ENCODE assay signal across 9 cellular contexts in genomic region chr5:53479656-53480473, GRCh38. TPM values are rescaled to one million over a fixed set of nuclear protein-coding genes. Genes with fewer than 3 reads are reported as not detected.
DNase-seq lines count a peak whose midpoint lies in the region; ATAC-seq and TF ChIP-seq lines count a peak whose summit lies in the region.
"Had no signal": no experiment of that assay in that cellular context is flagged by ENCODE, and none has a peak within 500 bp of the region (broad histone marks: within the 10 kb centered on the region; RNA-seq: fewer than 3 reads in every experiment).

No MANE protein-coding gene starts in this region.

- in situ Hi-C loops in astrocyte of the spinal cord (cut with HindIII; ENCODE audit: low sequenced_read_pairs), result no loop called here
- in situ Hi-C loops in gastrocnemius medialis (cut with MboI; ENCODE audit: low sequenced_read_pairs in 4 of 4), result loop anchor here in 2 of 4 donors (10.0 kb wide), 1 partner anchor 745 kb away; no protein-coding TSS in a partner anchor

- peak in 1 of 2 donors; percentile 5 for TF ChIP-seq POLR2A in gastrocnemius medialis (IDR thresholded peaks at IDR 0.05)

- no peaks in the 10 kb centered on the region for H3K9me3 ChIP-seq in NT2/D1 (ENCODE audit: insufficient read depth, low read length)
- H3K9me3 ChIP-seq in gastrocnemius medialis, result no peaks in the 10 kb centered on the region
- H3K9me3 ChIP-seq in BE2C, result no peaks in the 10 kb centered on the region

- H3K27me3 ChIP-seq in NT2/D1 (ENCODE audit: insufficient read depth, insufficient read length) (no peaks in the 10 kb centered on the region), gastrocnemius medialis (no peaks in the 10 kb centered on the region), BE2C (peaks cover 59% of the 10 kb centered on the region)

- TF ChIP-seq CTCF in astrocyte of the spinal cord (IDR thresholded peaks at IDR 0.05; ENCODE audit: low read depth, low read length) (no peak), gastrocnemius medialis (IDR thresholded peaks at IDR 0.05 in 4 of 5, conservative IDR thresholded peaks at IDR 0.05 in 1 of 5) (no peak), BE2C (IDR thresholded peaks at IDR 0.05; ENCODE audit: low read depth, low read length) (no peak)

- H3K4me3 ChIP-seq in NT2/D1 (ENCODE audit: insufficient read length, low read depth) (peak overlapping the region; percentile 86), astrocyte of the spinal cord (ENCODE audit: low read depth, low read length) (peak overlapping the region; percentile 45), iPS-11a (ENCODE audit: low read depth, low read length) (peak overlapping the region; percentile 75), gastrocnemius medialis (peak overlapping the region; percentile 69 to 71 (median 70)), BE2C (ENCODE audit: low read depth, low read length) (no peak overlapping the region)

- H3K36me3 ChIP-seq in NT2/D1 (ENCODE audit: insufficient read depth, insufficient read length, low read length) (peaks cover 12% of the 10 kb centered on the region), gastrocnemius medialis (no peaks in the 10 kb centered on the region), BE2C (no peaks in the 10 kb centered on the region)

- peaks cover 2% of the 10 kb centered on the region for H3K4me1 ChIP-seq in NT2/D1 (ENCODE audit: insufficient read depth, insufficient read length)
- H3K4me1 ChIP-seq in gastrocnemius medialis, result peaks cover 13 to 21% of the 10 kb centered on the region in 2 donors
- no peaks in the 10 kb centered on the region for H3K4me1 ChIP-seq in BE2C

- peak; percentile 39 to 49 for DNase-seq in SHP77 (lab: John Stamatoyannopoulos, UW)
- no peak for DNase-seq in SHP77 treated with DMSO at 0.1 percent for 48 hours (lab: John Stamatoyannopoulos, UW)
- DNase-seq in NT2/D1 (ENCODE audit: low read depth, low spot score), result no peak
- peak; percentile 55 for DNase-seq in astrocyte of the spinal cord (ENCODE audit: low read depth, low spot score)
- peak in 1 of 2 donors; percentile 42 for DNase-seq in gastrocnemius medialis
- DNase-seq in GDM1 (lab: John Stamatoyannopoulos, UW), result no peak
- no peak for DNase-seq in BE2C
- DNase-seq: DND-41 had no signal

- intact Hi-C loops in gastrocnemius medialis (cut with DNase I; ENCODE audit: low total_unique reads), result loop anchor here (2.0 to 10.0 kb wide), 4 partner anchors 82 to 747 kb away; partner anchors contain the start of gene NDUFS4

- ATAC-seq in gastrocnemius medialis, result peak; percentile 20 to 40

- H3K27ac ChIP-seq in gastrocnemius medialis, result peak overlapping the region; percentile 61 to 70 (median 65)

- peak overlapping the region; percentile 98 for H3K9ac ChIP-seq in NT2/D1 (ENCODE audit: insufficient read length, low read depth)

RNA-seq across cellular contexts. Expression of gene FST, which starts 0.6 kb away (rescaled TPM):
- 1 to 10 TPM; 2.0 to 3.4 (median 2.3) TPM for total RNA-seq in gastrocnemius medialis
- not detected for polyA plus RNA-seq in BE2C (2012; ENCODE audit: insufficient read depth, insufficient read length, low read depth)

Comparison
In these comparisons a context has a peak if more than half of its experiments do, and no peak if none do; other contexts are left out.
1. DNase-seq: peak in SHP77 (2 of 2) and astrocyte of the spinal cord (single experiment); none in SHP77 treated with DMSO at 0.1 percent for 48 hours (single experiment), NT2/D1 (single experiment), GDM1 (single experiment) and BE2C (single experiment).